Comparison of ENCODE assay signal across 1 cellular context in genomic region chrX:69615323-69615722, GRCh38.
TF ChIP-seq lines count a peak whose summit lies in the region.

No MANE protein-coding gene starts in this region.

TF ChIP-seq in HepG2, 621 proteins besides CTCF, POLR2A, EP300 and RAD21 (continued from another document):
- TF ChIP-seq ATF4 (CRISPR knock-in tag; IDR thresholded peaks at IDR 0.05) = no peak
- no peak for TF ChIP-seq ZFX (CRISPR knock-in tag; IDR thresholded peaks at IDR 0.05; ENCODE audit: low read depth)
- TF ChIP-seq ZNF616 (CRISPR knock-in tag; IDR thresholded peaks at IDR 0.05; ENCODE audit: low read depth) = no peak
- no peak for TF ChIP-seq ISL2 (CRISPR knock-in tag; IDR thresholded peaks at IDR 0.05)
- TF ChIP-seq ATF5 (CRISPR knock-in tag; IDR thresholded peaks at IDR 0.05; ENCODE audit: low read depth) = no peak
- TF ChIP-seq ZNF891 (CRISPR knock-in tag; IDR thresholded peaks at IDR 0.05) = no peak
- no peak for TF ChIP-seq ZBTB3 (CRISPR knock-in tag; IDR thresholded peaks at IDR 0.05; ENCODE audit: borderline replicate concordance, low read depth)
- TF ChIP-seq ZSCAN30 (CRISPR knock-in tag; IDR thresholded peaks at IDR 0.05) = no peak
- TF ChIP-seq ZNF552 (CRISPR knock-in tag; IDR thresholded peaks at IDR 0.05; ENCODE audit: borderline replicate concordance) = no peak
- no peak for TF ChIP-seq E2F1 (CRISPR knock-in tag; IDR thresholded peaks at IDR 0.05)
- TF ChIP-seq ZNF296 (CRISPR knock-in tag; conservative IDR thresholded peaks at IDR 0.05) = no peak
